In genomic region chr1:155745284-155746228, GRCh38 we compare ENCODE assay signal across 8 cellular contexts. TPM values are rescaled to one million over a fixed set of nuclear protein-coding genes. Genes with fewer than 3 reads are reported as not detected.
A peak's percentile ranks its signal among the peaks of the same experiment; 100 is the strongest.
DNase-seq lines count a peak whose midpoint lies in the region; ATAC-seq and TF ChIP-seq lines count a peak whose summit lies in the region.
"Not testable (repeated sequence)": the region's sequence is repeated elsewhere in the genome, so short reads cannot be mapped to it uniquely, and the experiment has no call there.

No MANE protein-coding gene starts in this region.

- H3K27me3 Mint-ChIP-seq in activated B cell treated with CpG ODN at 0.5 μM for 24 hours: not testable (repeated sequence)

- intact Hi-C loops in activated B cell treated with CpG ODN at 0.5 μM for 24 hours (cut with micrococcal nuclease): loop anchor here (2.0 kb wide), 2 partner anchors 57 to 111 kb away; partner anchors contain the start of genes DAP3, GON4L and YY1AP1

- POLR2A ChIA-PET in activated B cell treated with CpG ODN at 0.5 μM for 24 hours (lab: Charles Lee): interaction anchor here (0.5 to 1.0 kb wide), 8 partner anchors 9 to 1474 kb away, joined by 3 to 8 read pairs (median 4); partner anchors contain the start of genes MSTO1, RIT1 and SYT11

- H3K27ac Mint-ChIP-seq in activated B cell treated with CpG ODN at 0.5 μM for 24 hours: peak overlapping the region; percentile 90

- peaks cover 22% of the 10 kb centered on the region for H3K36me3 Mint-ChIP-seq in activated B cell treated with CpG ODN at 0.5 μM for 24 hours (ENCODE audit: low read depth)

- not testable (repeated sequence) for H3K9me3 Mint-ChIP-seq in activated B cell treated with CpG ODN at 0.5 μM for 24 hours

- peak overlapping the region; percentile 94 for H3K4me3 Mint-ChIP-seq in activated B cell treated with CpG ODN at 0.5 μM for 24 hours

- not testable (repeated sequence) for H3K4me1 Mint-ChIP-seq in activated B cell treated with CpG ODN at 0.5 μM for 24 hours

- ATAC-seq in GM19023 (IDR thresholded peaks at IDR 0.05; ENCODE audit: unreplicated experiment): peak; percentile 90
- ATAC-seq in HG03196 (IDR thresholded peaks at IDR 0.05; ENCODE audit: unreplicated experiment): peak; percentile 90
- peak; percentile 93 for ATAC-seq in activated B cell treated with CpG ODN at 0.5 μM for 24 hours (ENCODE audit: low read depth)

- TF ChIP-seq CTCF in AG09309 (IDR thresholded peaks at IDR 0.05; ENCODE audit: control insufficient read depth, insufficient read depth, low read depth, low read length, missing control alignments); activated B cell treated with CpG ODN at 0.5 μM for 24 hours (IDR thresholded peaks at IDR 0.05): not testable (repeated sequence)

- DNase-seq in AG09309 (ENCODE audit: low read depth) (peak; percentile 95), NCI-H226 (peak; percentile 97), activated B cell treated with CpG ODN at 0.5 μM for 24 hours (peak; percentile 77), iris pigment epithelial cell (ENCODE audit: low read depth) (peak; percentile 99)
- DNase-seq in central memory CD4-positive, alpha-beta T cell: peak; percentile 91
- DNase-seq in stimulated activated CD4-positive, alpha-beta T cell treated with anti-CD3 and anti-CD28 coated beads, Interleukin-12 subunit alpha, Interleukin-12 subunit beta, amount 100 ng/mL, for 24 hours (ENCODE audit: low read depth in 2 of 2): peak; percentile 95 to 98

- CTCF ChIA-PET in activated B cell treated with CpG ODN at 0.5 μM for 24 hours (lab: Charles Lee): interaction anchor here (0.8 kb wide), 1 partner anchor 16 kb away, joined by 3 read pairs; no protein-coding TSS in a partner anchor

- H3K4me3 ChIP-seq in AG09309 (ENCODE audit: control insufficient read depth, low read depth, low read length): peak overlapping the region; percentile 66

RNA-seq across cellular contexts. Expression of gene DAP3, which starts 56.7 kb away (rescaled TPM):
- 138 and 144 TPM in 2 replicates for total RNA-seq in activated B cell treated with CpG ODN at 0.5 μM for 24 hours

RNA-seq across cellular contexts. Expression of gene YY1AP1, which starts 57.0 kb away (rescaled TPM):
- total RNA-seq in activated B cell treated with CpG ODN at 0.5 μM for 24 hours: 89.6 and 101 TPM in 2 replicates

Comparison
In these comparisons a context has a peak if more than half of its experiments do, and no peak if none do; other contexts are left out.
1. Peak in every context shown above with its lines: DNase-seq, ATAC-seq and H3K4me3 ChIP-seq.